In genomic region chr16:25107466-25107792, GRCh38 we compare ENCODE assay signal across 8 cellular contexts. TPM values are rescaled to one million over a fixed set of nuclear protein-coding genes. Genes with fewer than 3 reads are reported as not detected.
A peak's percentile ranks its signal among the peaks of the same experiment; 100 is the strongest.
DNase-seq lines count a peak whose midpoint lies in the region; ATAC-seq and TF ChIP-seq lines count a peak whose summit lies in the region.

No MANE protein-coding gene starts in this region.

- peaks cover 12 to 23% of the 10 kb centered on the region in 2 donors for H3K4me1 ChIP-seq in ascending aorta
- H3K4me1 ChIP-seq in left lung, result peaks cover 9 to 34% of the 10 kb centered on the region in 2 donors
- peaks cover 14 to 41% of the 10 kb centered on the region in 2 donors for H3K4me1 ChIP-seq in thoracic aorta (ENCODE audit: control insufficient read depth in 1 of 2, low read depth in 2 of 2)

- peak; percentile 54 for DNase-seq in activated CD8-positive, alpha-beta memory T cell treated with anti-CD3 and anti-CD28 coated beads, Interleukin-2, amount 50 U/mL, for 48 hours
- no peak for DNase-seq in activated CD8-positive, alpha-beta memory T cell treated with anti-CD3 and anti-CD28 coated beads, Interleukin-2, amount 50 U/mL, for 4 hours
- no peak for DNase-seq in ascending aorta (ENCODE audit: low spot score in 2 of 2)
- DNase-seq in left lung, result peak in 1 of 2 donors; percentile 36
- no peak for DNase-seq in thoracic aorta (ENCODE audit: low spot score)
- no peak for DNase-seq in activated effector memory CD4-positive, alpha-beta T cell treated with Interleukin-2 at 50 U/mL for 16 hours
- no peak for DNase-seq in germinal center (ENCODE audit: low spot score)

- no peaks in the 10 kb centered on the region for H3K27me3 ChIP-seq in ascending aorta
- no peaks in the 10 kb centered on the region for H3K27me3 ChIP-seq in left lung
- no peaks in the 10 kb centered on the region for H3K27me3 ChIP-seq in thoracic aorta (replicated peaks; ENCODE audit: insufficient read depth)

- peak overlapping the region; percentile 87 for H3K27ac ChIP-seq in ascending aorta
- H3K27ac ChIP-seq in left lung, result peak overlapping the region; percentile 70 to 88
- peak overlapping the region; percentile 76 to 77 for H3K27ac ChIP-seq in thoracic aorta

- no peaks in the 10 kb centered on the region for H3K9me3 ChIP-seq in ascending aorta
- no peaks in the 10 kb centered on the region for H3K9me3 ChIP-seq in left lung
- H3K9me3 ChIP-seq in thoracic aorta, result no peaks in the 10 kb centered on the region

- intact Hi-C loops in ascending aorta (cut with DNase I) (loop anchor here (1.0 to 5.0 kb wide), 3 partner anchors 41 to 150 kb away; partner anchors contain the start of gene ZKSCAN2), left lung (cut with DNase I) (no loop called here)

- H3K36me3 ChIP-seq in ascending aorta (no peaks in the 10 kb centered on the region), left lung (no peaks in the 10 kb centered on the region), thoracic aorta (no peaks in the 10 kb centered on the region)

- ATAC-seq in left lung (no peak), thoracic aorta (ENCODE audit: insufficient number of reproducible peaks, low FRiP score, low read depth) (no peak), HG03108 (IDR thresholded peaks at IDR 0.05; ENCODE audit: unreplicated experiment) (no peak)

- TF ChIP-seq CTCF in ascending aorta (IDR thresholded peaks at IDR 0.05), result no peak
- TF ChIP-seq CTCF in left lung (IDR thresholded peaks at IDR 0.05), result no peak
- no peak for TF ChIP-seq CTCF in thoracic aorta (IDR thresholded peaks at IDR 0.05)

- H3K4me3 ChIP-seq in ascending aorta (peak overlapping the region; percentile 76 to 97), left lung (peak overlapping the region; percentile 86 to 94), thoracic aorta (peak overlapping the region; percentile 88)

RNA-seq across cellular contexts. Expression of gene LCMT1, which starts 4.1 kb away (rescaled TPM):
- total RNA-seq in ascending aorta, result 2.6 TPM
- total RNA-seq in left lung, result 10 to 100 TPM; 25.6 to 27.0 TPM
- 10 to 100 TPM; 31.0 to 42.5 TPM for total RNA-seq in thoracic aorta
